Comparison of ENCODE assay signal across 8 cellular contexts in the genomic region with DNA sequence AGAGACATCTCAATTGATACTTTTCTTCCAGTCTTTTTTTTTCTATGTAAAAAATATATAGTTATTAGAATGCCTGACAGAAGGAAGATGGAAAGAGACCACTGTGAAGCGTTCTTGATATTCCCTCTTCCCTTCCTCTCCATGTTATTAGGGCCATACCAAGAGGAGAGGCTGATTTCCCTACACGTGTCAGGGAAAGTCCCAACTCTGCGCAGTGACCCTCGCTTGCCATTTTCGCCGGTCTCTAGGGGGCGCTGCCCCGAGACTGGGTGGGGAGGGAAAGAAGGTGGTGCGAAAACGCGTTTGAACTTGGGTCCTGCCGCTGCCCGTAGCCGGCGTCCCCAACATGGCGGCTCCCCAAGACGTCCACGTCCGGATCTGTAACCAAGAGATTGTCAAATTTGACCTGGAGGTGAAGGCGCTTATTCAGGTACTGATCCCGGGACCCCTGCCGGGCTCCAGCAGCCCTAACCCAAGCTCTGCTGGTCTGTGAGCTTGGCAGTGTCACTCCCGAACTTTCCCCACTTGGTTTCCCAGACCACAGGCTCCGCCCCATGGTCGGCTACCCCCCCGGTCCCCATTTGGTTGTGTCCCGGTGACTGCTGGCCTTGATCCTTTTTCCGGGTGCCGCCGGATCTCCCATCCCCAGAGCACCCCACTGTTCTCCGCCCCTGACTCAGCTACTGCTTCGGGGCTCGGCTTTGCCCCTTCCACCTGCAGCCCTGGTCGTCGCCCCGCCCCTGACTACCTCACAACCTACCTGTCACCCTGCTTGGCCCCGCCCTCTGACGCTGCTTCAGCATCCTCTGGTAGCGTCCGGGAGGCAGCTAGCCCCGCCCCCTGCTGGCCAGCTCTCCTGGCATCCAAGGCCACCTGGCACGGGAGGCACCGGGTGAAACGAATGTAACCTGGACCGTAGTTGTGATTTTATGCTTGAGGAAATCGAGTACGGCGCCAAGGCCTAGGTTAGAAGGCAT. TPM values are rescaled to one million over a fixed set of nuclear protein-coding genes. Genes with fewer than 3 reads are reported as not detected.
A peak's percentile ranks its signal among the peaks of the same experiment; 100 is the strongest.
DNase-seq lines count a peak whose midpoint lies in the region; ATAC-seq and TF ChIP-seq lines count a peak whose summit lies in the region.

A gene with protein sequence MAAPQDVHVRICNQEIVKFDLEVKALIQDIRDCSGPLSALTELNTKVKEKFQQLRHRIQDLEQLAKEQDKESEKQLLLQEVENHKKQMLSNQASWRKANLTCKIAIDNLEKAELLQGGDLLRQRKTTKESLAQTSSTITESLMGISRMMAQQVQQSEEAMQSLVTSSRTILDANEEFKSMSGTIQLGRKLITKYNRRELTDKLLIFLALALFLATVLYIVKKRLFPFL (plus strand): TSS at position 332 of the 977 bp plus-strand sequence. CDS start 15 bp downstream, at position 347.

- H3K9me3 Mint-ChIP-seq in H9 = no peaks in the 10 kb centered on the region
- no peaks in the 10 kb centered on the region for H3K9me3 Mint-ChIP-seq in natural killer cell treated with Interleukin-12 subunit alpha and Interleukin-12 subunit beta and Interleukin-15 and Interleukin-18, amount 100 ng/mL, for 72 hours

- no peak within 1 kb of the TSS for H4K91ac ChIP-seq in H9 (ENCODE audit: insufficient read length, low read depth, low read length)

- peak within 1 kb of the TSS; percentile 97 to 98 (median 97); a peak in 6 of 7 replicates for H3K27ac Mint-ChIP-seq in H9
- H3K27ac Mint-ChIP-seq in natural killer cell treated with Interleukin-12 subunit alpha and Interleukin-12 subunit beta and Interleukin-15 and Interleukin-18, amount 100 ng/mL, for 72 hours = peak within 1 kb of the TSS; percentile 93 to 96

- no peak within 1 kb of the TSS for H2BK20ac ChIP-seq in H9 (ENCODE audit: low read depth, low read length, poor library complexity, severe bottlenecking)

- no peak within 1 kb of the TSS for H3K18ac ChIP-seq in H9 (ENCODE audit: insufficient read length, low read depth, low read length)

- H2BK120ac ChIP-seq in H9 (ENCODE audit: low read depth, low read length, poor library complexity, severe bottlenecking) = no peak within 1 kb of the TSS

- no peak within 1 kb of the TSS for H2BK15ac ChIP-seq in H9 (ENCODE audit: low read depth, low read length)

- H3K14ac ChIP-seq in H9 (ENCODE audit: insufficient read depth, low read length) = no peak within 1 kb of the TSS; the same call in 1 of the 2 replicates

- H3K27ac ChIP-seq in H9 (ENCODE audit: insufficient read length, low read depth, low read length) = peak within 1 kb of the TSS; percentile 35

- peak within 1 kb of the TSS; percentile 74 for H3K4me3 ChIP-seq in fibroblast of pulmonary artery (replicated peaks; ENCODE audit: low read depth, low read length)

- H3K9me3 ChIP-seq in H9 (ENCODE audit: control insufficient read depth, low read depth, low read length) = no peaks in the 10 kb centered on the region

- DNase-seq in G401 (ENCODE audit: low spot score) (peak; percentile 97), H9 (peak; percentile 98), M059J (ENCODE audit: low read depth) (peak; percentile 90), SHP77 (lab: John Stamatoyannopoulos, UW) (peak; percentile 91 to 96), fibroblast of pulmonary artery (ENCODE audit: low read depth) (peak; percentile 96)
- DNase-seq in activated effector memory CD4-positive, alpha-beta T cell treated with Interleukin-2 at 50 U/mL for 16 hours = peak; percentile 91
- DNase-seq in natural killer cell treated with Interleukin-12 subunit alpha and Interleukin-12 subunit beta and Interleukin-15 and Interleukin-18, amount 100 ng/mL, for 72 hours (ENCODE audit: low spot score) = peak; percentile 95
- DNase-seq in stimulated activated naive CD8-positive, alpha-beta T cell treated with anti-CD3 and anti-CD28 coated beads, Interleukin-15, Interleukin-2, amounts not matched to agents 100 U/mL and 50 U/mL, for 24 hours = peak; percentile 99

- H4K20me1 ChIP-seq in H9 (ENCODE audit: control insufficient read depth, insufficient read depth, insufficient read length) = no peaks in the 10 kb centered on the region

- peak within 1 kb of the TSS; percentile 99 for H3K4me2 ChIP-seq in H9 (ENCODE audit: insufficient read depth, insufficient read length, low read length)

- H2BK12ac ChIP-seq in H9 (ENCODE audit: insufficient read length, low read depth, low read length) = no peak within 1 kb of the TSS

- H3K9ac ChIP-seq in H9 (ENCODE audit: extremely low read depth, insufficient read length, low read length) = peak within 1 kb of the TSS; percentile 62

- WGBS in H9 (ENCODE audit: extremely low coverage, insufficient read length, low lambda C conversion rate) = no CpG with 5 or more reads among the region's 48 CpGs

- no peak within 1 kb of the TSS for H2BK5ac ChIP-seq in H9 (ENCODE audit: insufficient read length, low read length)

- no peaks in the 10 kb centered on the region for H3K79me2 ChIP-seq in H9 (ENCODE audit: insufficient read depth, low read length)

- no peak within 1 kb of the TSS for H4K8ac ChIP-seq in H9 (replicated peaks; ENCODE audit: insufficient read length, low read depth, low read length)

- no peak within 1 kb of the TSS for H4K5ac ChIP-seq in H9 (ENCODE audit: insufficient read length, low read depth, low read length)

- peak within 1 kb of the TSS; percentile 97 to 99 for H3K4me3 Mint-ChIP-seq in H9
- H3K4me3 Mint-ChIP-seq in natural killer cell treated with Interleukin-12 subunit alpha and Interleukin-12 subunit beta and Interleukin-15 and Interleukin-18, amount 100 ng/mL, for 72 hours = peak within 1 kb of the TSS; percentile 96

- peak; percentile 95 to 96 for ATAC-seq in natural killer cell treated with Interleukin-12 subunit alpha and Interleukin-12 subunit beta and Interleukin-15 and Interleukin-18, amount 100 ng/mL, for 72 hours
- ATAC-seq in stimulated activated naive CD8-positive, alpha-beta T cell treated with anti-CD3 and anti-CD28 coated beads, Interleukin-15, Interleukin-2, amounts not matched to agents 100 U/mL and 50 U/mL, for 24 hours = peak; percentile 95

- no peak within 1 kb of the TSS for H3K4ac ChIP-seq in H9 (ENCODE audit: low read depth, low read length)

- no peak within 1 kb of the TSS for H2AK5ac ChIP-seq in H9 (ENCODE audit: insufficient read length, low read length)

- H3K27me3 ChIP-seq in H9 (ENCODE audit: insufficient read depth, low read length) = no peaks in the 10 kb centered on the region

- peak; percentile 96 for TF ChIP-seq CTCF in H9 (conservative IDR thresholded peaks at IDR 0.05)
- peak; percentile 100 for TF ChIP-seq CTCF in fibroblast of pulmonary artery (IDR thresholded peaks at IDR 0.05; ENCODE audit: low read length, missing control alignments)

- H3K4me1 Mint-ChIP-seq in H9 = peaks cover 13 to 15% of the 10 kb centered on the region in 2 experiments
- peaks cover 5 to 7% of the 10 kb centered on the region in 2 donors for H3K4me1 Mint-ChIP-seq in natural killer cell treated with Interleukin-12 subunit alpha and Interleukin-12 subunit beta and Interleukin-15 and Interleukin-18, amount 100 ng/mL, for 72 hours (ENCODE audit: low read depth in 2 of 2)

- H3K23ac ChIP-seq in H9 (ENCODE audit: insufficient read length, low read depth, low read length) = no peak within 1 kb of the TSS

- H3K56ac ChIP-seq in H9 (ENCODE audit: insufficient read length, low read depth, low read length) = no peak within 1 kb of the TSS

- H3K36me3 Mint-ChIP-seq in H9 (ENCODE audit: insufficient read depth in 1 of 3, low read depth in 3 of 3) = peaks cover 9 to 13% (median 12%) of the 10 kb centered on the region in 3 experiments
- H3K36me3 Mint-ChIP-seq in natural killer cell treated with Interleukin-12 subunit alpha and Interleukin-12 subunit beta and Interleukin-15 and Interleukin-18, amount 100 ng/mL, for 72 hours = peaks cover 11% of the 10 kb centered on the region

- no peak within 1 kb of the TSS for H3T11ph ChIP-seq in H9 (ENCODE audit: low read length)

- H3K27me3 Mint-ChIP-seq in H9 (ENCODE audit: low read depth) = no peaks in the 10 kb centered on the region
- H3K27me3 Mint-ChIP-seq in natural killer cell treated with Interleukin-12 subunit alpha and Interleukin-12 subunit beta and Interleukin-15 and Interleukin-18, amount 100 ng/mL, for 72 hours = no peaks in the 10 kb centered on the region

- peaks cover 4% of the 10 kb centered on the region for H3K23me2 ChIP-seq in H9 (ENCODE audit: insufficient read length, low read depth, low read length, poor library complexity, severe bottlenecking)

- H3K4me1 ChIP-seq in H9 (ENCODE audit: insufficient read depth, low read length) = peaks cover 9% of the 10 kb centered on the region

- in situ Hi-C loops in G401 (cut with HindIII; ENCODE audit: low sequenced_read_pairs) = no loop called here

- H2AFZ ChIP-seq in H9 (ENCODE audit: low read length) = no peak within 1 kb of the TSS

- H3K79me1 ChIP-seq in H9 (ENCODE audit: insufficient read depth, low read depth, low read length, poor library complexity, severe bottlenecking) = no peaks in the 10 kb centered on the region

RNA-seq across cellular contexts. Expression of the gene that starts here (rescaled TPM):
- 31.7 and 35.9 TPM in 2 replicates for total RNA-seq in G401 (2014; rRNA removed; shearing (Covaris generic))
- total RNA-seq in H9 (2021) = 8.0 and 8.8 TPM in 2 replicates
- total RNA-seq in M059J (2014; rRNA removed; shearing (Covaris generic)) = 24.6 and 31.4 TPM in 2 replicates
- 10 to 100 TPM; 17.4 to 18.0 TPM for total RNA-seq in natural killer cell treated with Interleukin-12 subunit alpha and Interleukin-12 subunit beta and Interleukin-15 and Interleukin-18, amount 100 ng/mL, for 72 hours

Comparison
In these comparisons a context has a peak if more than half of its experiments do, and no peak if none do; other contexts are left out.
1. Peak in every context shown above with its lines: DNase-seq, ATAC-seq, H3K4me3 ChIP-seq and H3K27ac ChIP-seq.